ENCODE assay signal across 1 cellular context in genomic region chr15:57518779-57519410, GRCh38.
TF ChIP-seq lines count a peak whose summit lies in the region.

No MANE protein-coding gene starts in this region.

TF ChIP-seq in SK-N-SH treated with all-trans-retinoic acid at 6 μM for 48 hours, 23 proteins besides CTCF, POLR2A, EP300 and RAD21 (continued from another document):
- TF ChIP-seq ISL1 (CRISPR knock-in tag; IDR thresholded peaks at IDR 0.05) = no peak
- no peak for TF ChIP-seq ZFP30 (CRISPR knock-in tag; IDR thresholded peaks at IDR 0.05)
- TF ChIP-seq ESRRG (CRISPR knock-in tag; IDR thresholded peaks at IDR 0.05) = no peak
- TF ChIP-seq POU6F1 (CRISPR knock-in tag; IDR thresholded peaks at IDR 0.05; ENCODE audit: borderline replicate concordance, low read depth) = no peak
- no peak for TF ChIP-seq TOX (CRISPR knock-in tag; IDR thresholded peaks at IDR 0.05; ENCODE audit: borderline replicate concordance)
- TF ChIP-seq ARNTL (CRISPR knock-in tag; IDR thresholded peaks at IDR 0.05; ENCODE audit: borderline replicate concordance, low read depth) = no peak
- TF ChIP-seq PPARA (CRISPR knock-in tag; IDR thresholded peaks at IDR 0.05; ENCODE audit: borderline replicate concordance) = no peak
